ENCODE assay signal across 21 cellular contexts in genomic region chr6:4565301-4566250, GRCh38.
DNase-seq lines count a peak whose midpoint lies in the region; ATAC-seq, FAIRE-seq and TF ChIP-seq lines count a peak whose summit lies in the region.
"Had no signal": no experiment of that assay in that cellular context is flagged by ENCODE, and none has a peak within 500 bp of the region (broad histone marks: within the 10 kb centered on the region; RNA-seq: fewer than 3 reads in every experiment).

No MANE protein-coding gene starts in this region.

- H2BK120ac ChIP-seq in neuronal stem cell (ENCODE audit: low read depth, low read length) = no peak overlapping the region

- H3K4me3 ChIP-seq in right atrium auricular region = no peak overlapping the region
- no peak overlapping the region for H3K4me3 ChIP-seq in esophagus muscularis mucosa
- no peak overlapping the region for H3K4me3 ChIP-seq in neuronal stem cell (ENCODE audit: low read length in 2 of 2)
- H3K4me3 ChIP-seq in upper lobe of left lung = no peak overlapping the region
- H3K4me3 ChIP-seq: BLaER1 treated with 17β-estradiol and CSF1 and Interleukin-3, amounts not matched to agents 10 nM and 100 nM; K562; MG63 had no signal

- no peaks in the 10 kb centered on the region for H3K79me1 ChIP-seq in neuronal stem cell (ENCODE audit: low read depth, low read length)

- H3K36me3 ChIP-seq in right atrium auricular region (no peaks in the 10 kb centered on the region), esophagus muscularis mucosa (no peaks in the 10 kb centered on the region), neuronal stem cell (replicated peaks in 1 of 2; ENCODE audit: control insufficient read depth in 2 of 2, insufficient read depth in 2 of 2, low read length in 2 of 2) (no peaks in the 10 kb centered on the region), upper lobe of left lung (no peaks in the 10 kb centered on the region)
- H3K36me3 ChIP-seq: BLaER1 treated with 17β-estradiol and CSF1 and Interleukin-3, amounts not matched to agents 10 nM and 100 nM; MG63 had no signal

- 82% methylated on average over 13 of the region's 17 CpGs for WGBS in esophagus muscularis mucosa
- WGBS in neuronal stem cell (ENCODE audit: extremely low coverage in 2 of 2, insufficient read length in 2 of 2, insufficient replicate concordance in 1 of 2), 2 donors = no CpG with 5 or more reads among the region's 17 CpGs
- 87 to 96% methylated on average over 13 to 17 of the region's 17 CpGs for WGBS in upper lobe of left lung, 2 donors

- H3K27ac ChIP-seq in right atrium auricular region (no peak overlapping the region), esophagus muscularis mucosa (replicated peaks in 1 of 4) (peak overlapping the region in 3 of 4 donors; percentile 33 to 65 (median 44)), neuronal stem cell (replicated peaks; ENCODE audit: low read length) (no peak overlapping the region), upper lobe of left lung (no peak overlapping the region)
- H3K27ac ChIP-seq: BLaER1 treated with 17β-estradiol and CSF1 and Interleukin-3, amounts not matched to agents 10 nM and 100 nM had no signal

- peak overlapping the region; percentile 49 for H3K18ac ChIP-seq in neuronal stem cell (ENCODE audit: low read length)

- no peak overlapping the region for H4K8ac ChIP-seq in neuronal stem cell (ENCODE audit: low read depth, low read length)

- H3K4me2 ChIP-seq in neuronal stem cell (ENCODE audit: insufficient read depth, low read length, poor library complexity, severe bottlenecking) = no peak overlapping the region
- H3K4me2 ChIP-seq: BLaER1 treated with 17β-estradiol and CSF1 and Interleukin-3, amounts not matched to agents 10 nM and 100 nM had no signal

- H3K27me3 ChIP-seq in right atrium auricular region (no peaks in the 10 kb centered on the region), esophagus muscularis mucosa (no peaks in the 10 kb centered on the region), neuronal stem cell (ENCODE audit: control insufficient read depth in 3 of 3, insufficient read depth in 3 of 3, low read depth in 1 of 3, low read length in 3 of 3) (no peaks in the 10 kb centered on the region), upper lobe of left lung (no peaks in the 10 kb centered on the region)
- H3K27me3 ChIP-seq: BLaER1 treated with 17β-estradiol and CSF1 and Interleukin-3, amounts not matched to agents 10 nM and 100 nM; MG63 had no signal

- no peak overlapping the region for H3K23ac ChIP-seq in neuronal stem cell (ENCODE audit: low read depth, low read length, poor library complexity)

- H2BK15ac ChIP-seq in neuronal stem cell (ENCODE audit: low read length) = peak overlapping the region; percentile 30

- no peak for TF ChIP-seq POLR2A in esophagus muscularis mucosa (IDR thresholded peaks at IDR 0.05; ENCODE audit: low read depth)
- no peak for TF ChIP-seq POLR2A in upper lobe of left lung (IDR thresholded peaks at IDR 0.05)
- no peak for TF ChIP-seq POLR2A in GM12891 (IDR thresholded peaks at IDR 0.05; ENCODE audit: low read depth, low read length)

- no peaks in the 10 kb centered on the region for H3K4me1 ChIP-seq in right atrium auricular region
- H3K4me1 ChIP-seq in esophagus muscularis mucosa = peaks cover 0 to 13% (median 11%) of the 10 kb centered on the region in 4 donors
- no peaks in the 10 kb centered on the region for H3K4me1 ChIP-seq in neuronal stem cell (ENCODE audit: control insufficient read depth in 2 of 2, insufficient read depth in 1 of 2, low read depth in 1 of 2, low read length in 2 of 2)
- H3K4me1 ChIP-seq in upper lobe of left lung = no peaks in the 10 kb centered on the region
- H3K4me1 ChIP-seq: BLaER1 treated with 17β-estradiol and CSF1 and Interleukin-3, amounts not matched to agents 10 nM and 100 nM; Caco-2 had no signal

- TF ChIP-seq EP300 in esophagus muscularis mucosa (IDR thresholded peaks at IDR 0.05) = no peak
- no peak for TF ChIP-seq EP300 in upper lobe of left lung (IDR thresholded peaks at IDR 0.05)

- no peak overlapping the region for H2BK12ac ChIP-seq in neuronal stem cell (ENCODE audit: low read length)

- H3K4ac ChIP-seq in neuronal stem cell (ENCODE audit: low read length) = no peak overlapping the region

- H2AK5ac ChIP-seq in neuronal stem cell (ENCODE audit: low read depth, low read length) = peak overlapping the region; percentile 27

- H2BK5ac ChIP-seq in neuronal stem cell (ENCODE audit: low read length) = peak overlapping the region; percentile 9

- peaks cover 0 to 9% of the 10 kb centered on the region in 2 donors for H3K9me3 ChIP-seq in right atrium auricular region
- H3K9me3 ChIP-seq in esophagus muscularis mucosa = peaks cover 0 to 9% (median 8%) of the 10 kb centered on the region in 4 donors
- no peaks in the 10 kb centered on the region for H3K9me3 ChIP-seq in neuronal stem cell (replicated peaks in 1 of 2; ENCODE audit: control insufficient read depth in 2 of 2, insufficient read depth in 1 of 2, low read depth in 1 of 2, low read length in 2 of 2)
- H3K9me3 ChIP-seq in upper lobe of left lung = peaks cover 0 to 7% (median 5%) of the 10 kb centered on the region in 4 donors

- peak; percentile 21 for DNase-seq in right atrium auricular region (ENCODE audit: low spot score)
- DNase-seq in Right ventricle myocardium superior = no peak
- DNase-seq in esophagus muscularis mucosa (ENCODE audit: extremely low spot score) = peak; percentile 91
- no peak for DNase-seq in neuronal stem cell (ENCODE audit: low spot score)
- DNase-seq in upper lobe of left lung = peak in 1 of 2 donors; percentile 40
- no peak for DNase-seq in GM12891 (ENCODE audit: insufficient read length, low spot score)
- no peak for DNase-seq in hepatic stellate cell (ENCODE audit: low spot score)
- DNase-seq: 8988T; Caco-2; CD4-positive, alpha-beta memory T cell; DMS 273 treated with DMSO at 0.1 percent for 48 hours; DMS79 treated with DMSO at 0.1 percent for 48 hours; NCI-H226; NCI-H774; NK-92 treated with Interleukin-12 subunit alpha and Interleukin-12 subunit beta, amount 100 ng/mL, for 24 hours had no signal

- H3K9ac ChIP-seq in neuronal stem cell (ENCODE audit: low read depth, low read length, poor library complexity) = no peak overlapping the region
- H3K9ac ChIP-seq: BLaER1 treated with 17β-estradiol and CSF1 and Interleukin-3, amounts not matched to agents 10 nM and 100 nM had no signal

- FAIRE-seq in GM12891 (lab: Jason Lieb, UNC) = no peak
- FAIRE-seq: K562 had no signal

- no peak overlapping the region for H2AFZ ChIP-seq in neuronal stem cell (ENCODE audit: low read length)

- H3K14ac ChIP-seq in neuronal stem cell (ENCODE audit: low read length) = no peak overlapping the region

- TF ChIP-seq CTCF in right atrium auricular region (IDR thresholded peaks at IDR 0.05) (no peak), esophagus muscularis mucosa (IDR thresholded peaks at IDR 0.05) (no peak), upper lobe of left lung (IDR thresholded peaks at IDR 0.05) (no peak)

- H4K91ac ChIP-seq in neuronal stem cell (ENCODE audit: low read depth, low read length, poor library complexity) = no peak overlapping the region

- intact Hi-C loops in Right ventricle myocardium superior (cut with DNase I) (no loop called here), esophagus muscularis mucosa (cut with DNase I) (no loop called here)

- no peak for ATAC-seq in Right ventricle myocardium superior (ENCODE audit: poor library complexity)
- ATAC-seq in upper lobe of left lung (ENCODE audit: low FRiP score in 2 of 2) = peak; percentile 18 to 54
- ATAC-seq in HG03025 (IDR thresholded peaks at IDR 0.05; ENCODE audit: low FRiP score, unreplicated experiment) = no peak
- ATAC-seq: HCT116, K562, Panc1 had no signal

TF ChIP-seq in GM12891, 5 proteins besides CTCF, POLR2A, EP300 and RAD21:
- no peak for TF ChIP-seq POU2F2 (IDR thresholded peaks at IDR 0.05; ENCODE audit: low read depth, low read length)
- TF ChIP-seq SPI1 (IDR thresholded peaks at IDR 0.05; ENCODE audit: low read depth, low read length) = no peak
- no peak for TF ChIP-seq POLR2AphosphoS5 (IDR thresholded peaks at IDR 0.05; ENCODE audit: low read depth, low read length)
- TF ChIP-seq PAX5 (IDR thresholded peaks at IDR 0.05; ENCODE audit: insufficient read depth, low read length, severe bottlenecking) = no peak
- no peak for TF ChIP-seq TAF1 (IDR thresholded peaks at IDR 0.05; ENCODE audit: low read depth, low read length)
TF ChIP-seq in GM12891: peak in this region for 0.

Comparison
In these comparisons a context has a peak if more than half of its experiments do, and no peak if none do; other contexts are left out.
1. DNase-seq: peak in right atrium auricular region (single experiment) and esophagus muscularis mucosa (single experiment); none in Right ventricle myocardium superior (single experiment), neuronal stem cell (single experiment), GM12891 (single experiment) and hepatic stellate cell (single experiment).
2. H3K27ac ChIP-seq: peak in esophagus muscularis mucosa (3 of 4); none in right atrium auricular region (0 of 2), neuronal stem cell (single experiment) and upper lobe of left lung (0 of 4).
3. ATAC-seq: peak in upper lobe of left lung (2 of 2); none in Right ventricle myocardium superior (single experiment) and HG03025 (single experiment).